25 cellular contexts compared by ENCODE assay signal in the genomic region with DNA sequence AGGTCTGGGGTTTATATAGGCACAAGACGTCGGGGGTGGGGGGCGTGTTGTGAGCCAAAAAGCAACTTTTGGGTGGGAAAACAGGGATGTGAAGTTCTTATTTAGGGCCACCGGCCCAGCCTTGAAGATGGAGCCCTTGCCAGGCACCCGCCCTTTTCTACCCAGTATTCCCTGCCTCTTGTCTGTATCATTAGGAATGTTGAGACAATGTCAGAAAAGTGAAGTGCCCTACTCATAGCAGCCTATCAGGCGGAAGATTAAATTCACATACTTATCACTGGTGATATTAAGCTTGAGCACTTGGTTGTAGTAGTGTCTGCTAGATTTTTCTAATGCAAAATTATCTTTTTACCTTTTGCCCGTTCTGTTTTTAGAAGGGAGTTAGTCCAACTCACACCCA.
"Had no signal": no experiment of that assay in that cellular context is flagged by ENCODE, and none has a peak within 500 bp of the region (broad histone marks: within the 10 kb centered on the region; RNA-seq: fewer than 3 reads in every experiment).

No MANE protein-coding gene starts in this region.

- H3K4me1 ChIP-seq: parathyroid adenoma, psoas muscle, right lobe of liver, sigmoid colon, stomach, thyroid gland, tibial nerve, upper lobe of left lung, vagina had no signal

- H3K9ac ChIP-seq: parathyroid adenoma had no signal

- H3K36me3 ChIP-seq: ovary, right lobe of liver, sigmoid colon, stomach, thoracic aorta, thyroid gland, tibial nerve, upper lobe of left lung, vagina had no signal

- DNase-seq: natural killer cell; occipital lobe; ovary; posterior cingulate gyrus; psoas muscle; right cardiac atrium; right lobe of liver; sigmoid colon; small intestine; stimulated activated CD4-positive, alpha-beta T cell treated with anti-CD3 and anti-CD28 coated beads, Interleukin-15, amount 100 ng/mL, for 24 hours; stimulated activated CD4-positive, alpha-beta T cell treated with anti-CD3 and anti-CD28 coated beads, Interleukin-2, amount 100 ng/mL, for 24 hours; stimulated activated CD4-positive, alpha-beta T cell treated with anti-CD3 and anti-CD28 coated beads, Interleukin-2, amount 100 ng/mL, for 48 hours; stimulated activated CD4-positive, alpha-beta T cell treated with anti-CD3 and anti-CD28 coated beads, Interleukin-4, amount 100 ng/mL, for 24 hours; stimulated activated naive B cell treated with anti-CD40 and anti-IgM and Interleukin-4, amounts not matched to agents 10 μg/mL and 1 μg/mL and 100 μg/mL, for 72 hours; stimulated activated naive CD4-positive, alpha-beta T cell treated with Interleukin-2 at 50 U/mL for 16 hours; stomach; thyroid gland; trophoblast cell had no signal

- H3K27me3 ChIP-seq: ovary, right lobe of liver, sigmoid colon, stomach, thyroid gland, tibial nerve, upper lobe of left lung, vagina had no signal

- H3K27ac ChIP-seq: ovary, parathyroid adenoma, psoas muscle, right lobe of liver, sigmoid colon, stomach, thoracic aorta, thyroid gland, tibial nerve, upper lobe of left lung, vagina had no signal

- FAIRE-seq: small intestine, urothelium cell line had no signal

- H2AFZ ChIP-seq: parathyroid adenoma had no signal

- H3K4me3 ChIP-seq: ovary, psoas muscle, right lobe of liver, sigmoid colon, stomach, thoracic aorta, thyroid gland, tibial nerve, upper lobe of left lung, vagina had no signal

- ATAC-seq: natural killer cell; psoas muscle; right lobe of liver; stimulated activated effector memory CD8-positive, alpha-beta T cell treated with anti-CD3 and anti-CD28 coated beads, Interleukin-12 subunit alpha, Interleukin-12 subunit beta, amount 100 ng/mL, for 72 hours; stimulated activated naive B cell treated with anti-CD40 and anti-IgM and Interleukin-4, amounts not matched to agents 10 μg/mL and 1 μg/mL and 100 μg/mL, for 72 hours had no signal

- H3K9me3 ChIP-seq: ovary, psoas muscle, right lobe of liver, sigmoid colon, thoracic aorta, thyroid gland, tibial nerve, upper lobe of left lung, vagina had no signal
